ENCODE assay signal across 9 cellular contexts in genomic region chr1:15178571-15179484, GRCh38. TPM values are rescaled to one million over a fixed set of nuclear protein-coding genes. Genes with fewer than 3 reads are reported as not detected.
DNase-seq lines count a peak whose midpoint lies in the region; ATAC-seq and TF ChIP-seq lines count a peak whose summit lies in the region.
"Had no signal": no experiment of that assay in that cellular context is flagged by ENCODE, and none has a peak within 500 bp of the region (broad histone marks: within the 10 kb centered on the region; RNA-seq: fewer than 3 reads in every experiment).

No MANE protein-coding gene starts in this region.

- DNase-seq in AG04450 (ENCODE audit: low read depth, low spot score) (peak; percentile 86), NCI-H146 treated with DMSO at 0.1 percent for 48 hours (lab: John Stamatoyannopoulos, UW; ENCODE audit: unreplicated experiment) (peak; percentile 81), MCF 10A (ENCODE audit: unreplicated experiment) (peak; percentile 94), right lobe of liver (no peak), immature natural killer cell (no peak), UCSD-AML1 (lab: John Stamatoyannopoulos, UW; ENCODE audit: unreplicated experiment) (no peak)

- ATAC-seq in right lobe of liver (peak; percentile 59 to 78 (median 77)), GM18870 (IDR thresholded peaks at IDR 0.05; ENCODE audit: unreplicated experiment) (no peak), HG03439 (IDR thresholded peaks at IDR 0.05; ENCODE audit: unreplicated experiment) (no peak)

- H3K9me3 ChIP-seq in AG04450 (ENCODE audit: control insufficient read depth, insufficient read depth, low read length) (no peaks in the 10 kb centered on the region), right lobe of liver (no peaks in the 10 kb centered on the region)
- H3K9me3 ChIP-seq: neutrophil had no signal

- H3K4me3 Mint-ChIP-seq in MCF 10A (ENCODE audit: unreplicated experiment) = no peak overlapping the region
- H3K4me3 Mint-ChIP-seq in immature natural killer cell = no peak overlapping the region

- H3K4me1 Mint-ChIP-seq in MCF 10A (ENCODE audit: insufficient read depth, unreplicated experiment) = peaks cover 18% of the 10 kb centered on the region
- H3K4me1 Mint-ChIP-seq in immature natural killer cell = peaks cover 3% of the 10 kb centered on the region in 2 donors

- H3K27ac ChIP-seq in AG04450 (ENCODE audit: low read depth, low read length) (peak overlapping the region; percentile 95), right lobe of liver (peak overlapping the region in 1 of 3 donors; percentile 21)
- H3K27ac ChIP-seq: neutrophil had no signal

- BruUV-seq in MCF 10A (replicated peaks; lab: Mats Ljungman, UMichigan) = no TSS peak

- no peaks in the 10 kb centered on the region for H3K4me1 ChIP-seq in right lobe of liver

- H3K4me3 ChIP-seq in AG04450 (ENCODE audit: low read depth, low read length) = no peak overlapping the region
- no peak overlapping the region for H3K4me3 ChIP-seq in right lobe of liver

- no peaks in the 10 kb centered on the region for H3K36me3 ChIP-seq in right lobe of liver
- H3K36me3 ChIP-seq: neutrophil had no signal

- H3K27me3 ChIP-seq in AG04450 (ENCODE audit: control insufficient read depth, insufficient read depth, low read length) (no peaks in the 10 kb centered on the region), right lobe of liver (no peaks in the 10 kb centered on the region)

- 64% methylated on average over 7 of the region's 9 CpGs for WGBS in right lobe of liver (ENCODE audit: insufficient coverage, low coverage, low lambda C conversion rate, missing lambda C conversion rate)

- peak overlapping the region; percentile 65 for H3K27ac Mint-ChIP-seq in MCF 10A (ENCODE audit: low read depth, unreplicated experiment)
- H3K27ac Mint-ChIP-seq in immature natural killer cell = no peak overlapping the region

- H3K36me3 Mint-ChIP-seq in MCF 10A (ENCODE audit: insufficient read depth, unreplicated experiment) (peaks cover 4% of the 10 kb centered on the region), immature natural killer cell (no peaks in the 10 kb centered on the region)

- H3K27me3 Mint-ChIP-seq in MCF 10A (ENCODE audit: insufficient read depth, unreplicated experiment) (no peaks in the 10 kb centered on the region), immature natural killer cell (ENCODE audit: low read depth in 3 of 3) (peaks cover 3 to 4% (median 3%) of the 10 kb centered on the region in 3 donors)

- H3K9me3 Mint-ChIP-seq in MCF 10A (ENCODE audit: unreplicated experiment) (no peaks in the 10 kb centered on the region), immature natural killer cell (no peaks in the 10 kb centered on the region)

- no peak for TF ChIP-seq POLR2A in right lobe of liver (IDR thresholded peaks at IDR 0.05)

- CTCF ChIA-PET in AG04450 (lab: Charles Lee) = interaction anchor here (0.8 to 1.2 kb wide), 2 partner anchors 10 to 26 kb away, joined by 3 to 4 read pairs; no protein-coding TSS in a partner anchor
- CTCF ChIA-PET in MCF 10A (lab: Yijun Ruan, JAX) = interaction anchor here (0.6 to 1.6 kb wide), 5 partner anchors 26 to 288 kb away, joined by 3 to 7 read pairs (median 4); no protein-coding TSS in a partner anchor

- POLR2A ChIA-PET in AG04450 (lab: Yijun Ruan, JAX) (interaction anchor here (0.8 to 1.5 kb wide), 6 partner anchors 11 to 70 kb away, joined by 3 to 28 read pairs (median 5); no protein-coding TSS in a partner anchor), MCF 10A (lab: Yijun Ruan, JAX) (interaction anchor here (0.8 to 1.7 kb wide), 5 partner anchors 20 to 43 kb away, joined by 3 to 7 read pairs (median 3); no protein-coding TSS in a partner anchor)

- TF ChIP-seq CTCF in AG04450 (IDR thresholded peaks at IDR 0.05; ENCODE audit: low read depth, low read length) = no peak
- TF ChIP-seq CTCF in MCF 10A (IDR thresholded peaks at IDR 0.05; ENCODE audit: unreplicated experiment) = no peak
- TF ChIP-seq CTCF in right lobe of liver (IDR thresholded peaks at IDR 0.05) = no peak

- intact Hi-C loops in MCF 10A (cut with micrococcal nuclease) (no loop called here), right lobe of liver (cut with DNase I) (no loop called here)

RNA-seq across cellular contexts. Expression of gene TMEM51, which starts 25.3 kb away (rescaled TPM):
- 25.5 and 28.6 TPM in 2 replicates for polyA plus RNA-seq in AG04450 (2011; rRNA removed)
- 9.0 and 13.6 TPM in 2 replicates for polyA minus RNA-seq in AG04450 (2011; rRNA and poly(A)+ RNA removed)
- total RNA-seq in MCF 10A (2022) = 6.4 TPM in 2 replicates
- 1 to 10 TPM; 1.3 to 5.4 (median 1.9) TPM for total RNA-seq in right lobe of liver
- polyA plus RNA-seq in immature natural killer cell = not detected

Comparison
In these comparisons a context has a peak if more than half of its experiments do, and no peak if none do; other contexts are left out.
1. DNase-seq: peak in AG04450 (single experiment), NCI-H146 treated with DMSO at 0.1 percent for 48 hours (single experiment) and MCF 10A (single experiment); none in right lobe of liver (0 of 3), immature natural killer cell (0 of 3) and UCSD-AML1 (single experiment).
2. ATAC-seq: peak in right lobe of liver (4 of 4); none in GM18870 (single experiment) and HG03439 (single experiment).